3 cellular contexts compared by ENCODE assay signal in the genomic region with DNA sequence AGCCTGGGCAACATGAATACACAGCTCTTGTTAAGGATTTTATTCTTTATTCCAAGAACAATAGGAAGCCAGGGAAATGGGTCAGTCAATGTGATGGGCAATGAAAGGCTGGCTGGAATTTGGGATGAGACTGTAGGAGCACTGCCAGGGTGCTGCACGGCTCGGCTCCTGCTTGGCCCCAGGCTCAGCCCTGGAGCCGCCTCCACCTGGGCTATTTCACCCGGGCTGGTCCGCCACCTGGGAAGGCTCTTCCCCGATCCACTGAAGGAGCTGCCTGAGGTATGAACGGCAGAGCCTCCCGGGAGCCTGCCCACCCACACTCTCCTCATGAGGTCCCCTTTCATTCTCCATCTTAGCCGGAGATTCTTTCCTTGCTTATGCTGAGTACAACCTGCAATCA.
"Had no signal": no experiment of that assay in that cellular context is flagged by ENCODE, and none has a peak within 500 bp of the region (broad histone marks: within the 10 kb centered on the region; RNA-seq: fewer than 3 reads in every experiment).

No MANE protein-coding gene starts in this region.

- DNase-seq: GDM1, GF-D8 had no signal

- H3K4me3 ChIP-seq: GM12878 had no signal

- ATAC-seq: GM12878 had no signal
